In genomic region chr12:49552014-49552413, GRCh38 we compare ENCODE assay signal across 2 cellular contexts.
TF ChIP-seq lines count a peak whose summit lies in the region.

No MANE protein-coding gene starts in this region.

TF ChIP-seq in SK-N-SH, 30 proteins besides CTCF, POLR2A, EP300 and RAD21 (continued from another document):
- TF ChIP-seq USF1 (IDR thresholded peaks at IDR 0.05; ENCODE audit: borderline replicate concordance, low read depth) (no peak), RFX5 (IDR thresholded peaks at IDR 0.05; ENCODE audit: low read length) (no peak), USF2 (IDR thresholded peaks at IDR 0.05; ENCODE audit: borderline replicate concordance, low read depth, low read length) (no peak), GATA2 (CRISPR knock-in tag; IDR thresholded peaks at IDR 0.05) (no peak), IRF3 (IDR thresholded peaks at IDR 0.05; ENCODE audit: low read depth, low read length) (no peak), RCOR1 (IDR thresholded peaks at IDR 0.05; ENCODE audit: low read length) (no peak), ELF1 (IDR thresholded peaks at IDR 0.05) (no peak), REST (IDR thresholded peaks at IDR 0.05; ENCODE audit: low read depth, low read length) (no peak), TEAD4 (IDR thresholded peaks at IDR 0.05; ENCODE audit: borderline replicate concordance, insufficient read depth) (no peak), POLR2AphosphoS5 (IDR thresholded peaks at IDR 0.05; ENCODE audit: low read depth, low read length) (no peak), FOXJ3 (CRISPR knock-in tag; IDR thresholded peaks at IDR 0.05) (no peak), NRF1 (IDR thresholded peaks at IDR 0.05; ENCODE audit: low read depth, low read length) (no peak), CHD2 (IDR thresholded peaks at IDR 0.05; ENCODE audit: low read length, partially characterized antibody) (no peak), TAF1 (IDR thresholded peaks at IDR 0.05; ENCODE audit: borderline replicate concordance, low read depth, low read length) (no peak), EZH2phosphoT487 (IDR thresholded peaks at IDR 0.05; ENCODE audit: borderline replicate concordance, low read depth) (no peak)

TF ChIP-seq in SK-N-SH treated with all-trans-retinoic acid at 6 μM for 48 hours, 23 proteins besides CTCF, POLR2A, EP300 and RAD21 (continued from another document):
- TF ChIP-seq POU6F1 (CRISPR knock-in tag; IDR thresholded peaks at IDR 0.05; ENCODE audit: borderline replicate concordance, low read depth) (no peak), ZC3H10 (CRISPR knock-in tag; IDR thresholded peaks at IDR 0.05) (no peak), TCF4 (CRISPR knock-in tag; IDR thresholded peaks at IDR 0.05; ENCODE audit: borderline replicate concordance) (no peak), PPARA (CRISPR knock-in tag; IDR thresholded peaks at IDR 0.05; ENCODE audit: borderline replicate concordance) (no peak), CSDC2 (CRISPR knock-in tag; IDR thresholded peaks at IDR 0.05) (no peak), ZFP3 (CRISPR knock-in tag; IDR thresholded peaks at IDR 0.05) (no peak), ZNF8 (CRISPR knock-in tag; IDR thresholded peaks at IDR 0.05) (no peak)
